In genomic region chr2:84493494-84493893, GRCh38 we compare ENCODE assay signal across 15 cellular contexts. TPM values are rescaled to one million over a fixed set of nuclear protein-coding genes. Genes with fewer than 3 reads are reported as not detected.
DNase-seq lines count a peak whose midpoint lies in the region; ATAC-seq and TF ChIP-seq lines count a peak whose summit lies in the region.
"Had no signal": no experiment of that assay in that cellular context is flagged by ENCODE, and none has a peak within 500 bp of the region (broad histone marks: within the 10 kb centered on the region; RNA-seq: fewer than 3 reads in every experiment).

No MANE protein-coding gene starts in this region.

- peak overlapping the region; percentile 24; the same call in 1 of the 2 replicates for H3K9ac ChIP-seq in PC-3 (ENCODE audit: low read length)
- no peak overlapping the region for H3K9ac ChIP-seq in neural progenitor cell

- H2AFZ ChIP-seq in PC-3 (ENCODE audit: low read length) (no peak overlapping the region; the same call in 1 of the 2 replicates), neural progenitor cell (replicated peaks) (no peak overlapping the region)

- CTCF ChIA-PET in PC-3 (lab: Charles Lee), result interaction anchor here (0.9 kb wide), 1 partner anchor 61 kb away, joined by 4 read pairs; no protein-coding TSS in a partner anchor

- no peaks in the 10 kb centered on the region for H4K20me1 ChIP-seq in PC-3 (ENCODE audit: low read length)
- no peaks in the 10 kb centered on the region for H4K20me1 ChIP-seq in neural progenitor cell (ENCODE audit: low read depth)

- H3K4me1 Mint-ChIP-seq in neural progenitor cell, result no peaks in the 10 kb centered on the region

- H3K36me3 ChIP-seq in PC-3 (ENCODE audit: low read depth, low read length) (no peaks in the 10 kb centered on the region), neural progenitor cell (no peaks in the 10 kb centered on the region), WERI-Rb-1 (no peaks in the 10 kb centered on the region), H7 (replicated peaks; ENCODE audit: control insufficient read depth, insufficient read depth, low read length) (no peaks in the 10 kb centered on the region)

- no peaks in the 10 kb centered on the region for H3K27me3 Mint-ChIP-seq in neural progenitor cell (ENCODE audit: insufficient read depth, low read depth)

- ATAC-seq in PC-3, result peak; percentile 76

- no peaks in the 10 kb centered on the region for H3K9me2 ChIP-seq in PC-3 (replicated peaks; ENCODE audit: low read length)

- no TSS peak for BruUV-seq in PC-3 (replicated peaks; lab: Mats Ljungman, UMichigan)

- DNase-seq in Daoy (ENCODE audit: low read depth) (peak; percentile 70), PC-3 (peak; percentile 80), dermis blood vessel endothelial cell (peak; percentile 74), neural progenitor cell (ENCODE audit: low spot score) (peak; percentile 19), WERI-Rb-1 (no peak), GDM1 (lab: John Stamatoyannopoulos, UW) (no peak), H7 (no peak), NCI-H1436 treated with DMSO at 0.1 percent for 48 hours (lab: John Stamatoyannopoulos, UW) (no peak)
- DNase-seq: amygdala, Caco-2, NCI-H1417, NCI-H69, retina, SHP77, substantia nigra had no signal

- intact Hi-C loops in PC-3 (cut with micrococcal nuclease), result loop anchor here (10.0 kb wide), 1 partner anchor 801 kb away; no protein-coding TSS in a partner anchor

- H3K36me3 Mint-ChIP-seq in neural progenitor cell, result no peaks in the 10 kb centered on the region

- H3K79me2 ChIP-seq in PC-3 (ENCODE audit: low read length) (no peaks in the 10 kb centered on the region), neural progenitor cell (ENCODE audit: low read depth) (no peaks in the 10 kb centered on the region)

- H3K4me3 Mint-ChIP-seq in neural progenitor cell, result no peak overlapping the region

- POLR2A ChIA-PET in PC-3 (lab: Charles Lee; ENCODE audit: unreplicated experiment), result no interaction called here

- H3K27ac Mint-ChIP-seq in neural progenitor cell, result no peak overlapping the region

- H3K27ac ChIP-seq in PC-3 (ENCODE audit: low read length), result peak overlapping the region; percentile 77
- H3K27ac ChIP-seq in neural progenitor cell, result no peak overlapping the region
- no peak overlapping the region for H3K27ac ChIP-seq in WERI-Rb-1

- H3F3A ChIP-seq in PC-3 (ENCODE audit: low read length, unreplicated experiment), result no peaks in the 10 kb centered on the region
- H3F3A ChIP-seq in neural progenitor cell (ENCODE audit: low read depth), result no peaks in the 10 kb centered on the region

- H3K4me3 ChIP-seq in PC-3 (ENCODE audit: low read length) (no peak overlapping the region), neural progenitor cell (no peak overlapping the region), WERI-Rb-1 (ENCODE audit: low read depth, low read length) (no peak overlapping the region), H7 (ENCODE audit: insufficient read depth, low read depth, low read length) (no peak overlapping the region)

- H3K4me1 ChIP-seq in PC-3 (ENCODE audit: insufficient read depth, low read length) (peaks cover 18% of the 10 kb centered on the region), neural progenitor cell (no peaks in the 10 kb centered on the region)
- H3K4me1 ChIP-seq: Caco-2 had no signal

- H3K27me3 ChIP-seq in PC-3 (ENCODE audit: low read length) (no peaks in the 10 kb centered on the region), neural progenitor cell (no peaks in the 10 kb centered on the region), WERI-Rb-1 (ENCODE audit: insufficient read depth, low read depth, severe bottlenecking) (no peaks in the 10 kb centered on the region), H7 (ENCODE audit: control insufficient read depth, insufficient read depth, low read length) (no peaks in the 10 kb centered on the region)

- TF ChIP-seq CTCF in PC-3 (conservative IDR thresholded peaks at IDR 0.05; ENCODE audit: low read depth, low read length), result no peak
- TF ChIP-seq CTCF in neural progenitor cell (IDR thresholded peaks at IDR 0.05), result no peak
- no peak for TF ChIP-seq CTCF in WERI-Rb-1 (IDR thresholded peaks at IDR 0.05; ENCODE audit: low read depth, low read length)

- no peaks in the 10 kb centered on the region for H3K9me3 ChIP-seq in PC-3 (ENCODE audit: low read length)
- H3K9me3 ChIP-seq in neural progenitor cell (ENCODE audit: low read depth), result no peaks in the 10 kb centered on the region
- no peaks in the 10 kb centered on the region for H3K9me3 ChIP-seq in WERI-Rb-1 (ENCODE audit: severe bottlenecking)
- H3K9me3 ChIP-seq: Caco-2 had no signal

- no peaks in the 10 kb centered on the region for H3K9me3 Mint-ChIP-seq in neural progenitor cell

- H3K4me2 ChIP-seq in PC-3 (ENCODE audit: low read length) (peak overlapping the region; percentile 52), neural progenitor cell (no peak overlapping the region)

RNA-seq across cellular contexts. Expression of gene DNAH6, which starts 22.8 kb away (rescaled TPM):
- 0.12 and 2.9 TPM in 2 replicates for total RNA-seq in Daoy (2014; rRNA removed; shearing (Covaris generic))
- total RNA-seq in PC-3 (2014; rRNA removed), result not detected in 2 replicates
- total RNA-seq in dermis blood vessel endothelial cell, result under 0.01 TPM in 2 replicates
- 1.2 and 2.6 TPM in 2 replicates for total RNA-seq in neural progenitor cell (ENCODE audit: low replicate concordance)
- 0.04 and 0.10 TPM in 2 replicates for total RNA-seq in H7 (2014; rRNA removed; shearing (Covaris generic))

RNA-seq across cellular contexts. Expression of gene SUCLG1, which starts 34.4 kb away (rescaled TPM):
- 69.1 and 77.0 TPM in 2 replicates for total RNA-seq in Daoy (2014; rRNA removed; shearing (Covaris generic))
- total RNA-seq in PC-3 (2014; rRNA removed) (67.7 and 83.4 TPM in 2 replicates), dermis blood vessel endothelial cell (41.0 and 44.4 TPM in 2 replicates), neural progenitor cell (ENCODE audit: low replicate concordance) (29.7 and 40.2 TPM in 2 replicates)
- total RNA-seq in H7 (2014; rRNA removed; shearing (Covaris generic)), result 75.0 and 76.4 TPM in 2 replicates

Comparison
In these comparisons a context has a peak if more than half of its experiments do, and no peak if none do; other contexts are left out.
1. DNase-seq: peak in Daoy (single experiment), PC-3 (single experiment), dermis blood vessel endothelial cell (single experiment) and neural progenitor cell (single experiment); none in WERI-Rb-1 (single experiment), GDM1 (single experiment), H7 (single experiment) and NCI-H1436 treated with DMSO at 0.1 percent for 48 hours (single experiment).